In the genomic region with DNA sequence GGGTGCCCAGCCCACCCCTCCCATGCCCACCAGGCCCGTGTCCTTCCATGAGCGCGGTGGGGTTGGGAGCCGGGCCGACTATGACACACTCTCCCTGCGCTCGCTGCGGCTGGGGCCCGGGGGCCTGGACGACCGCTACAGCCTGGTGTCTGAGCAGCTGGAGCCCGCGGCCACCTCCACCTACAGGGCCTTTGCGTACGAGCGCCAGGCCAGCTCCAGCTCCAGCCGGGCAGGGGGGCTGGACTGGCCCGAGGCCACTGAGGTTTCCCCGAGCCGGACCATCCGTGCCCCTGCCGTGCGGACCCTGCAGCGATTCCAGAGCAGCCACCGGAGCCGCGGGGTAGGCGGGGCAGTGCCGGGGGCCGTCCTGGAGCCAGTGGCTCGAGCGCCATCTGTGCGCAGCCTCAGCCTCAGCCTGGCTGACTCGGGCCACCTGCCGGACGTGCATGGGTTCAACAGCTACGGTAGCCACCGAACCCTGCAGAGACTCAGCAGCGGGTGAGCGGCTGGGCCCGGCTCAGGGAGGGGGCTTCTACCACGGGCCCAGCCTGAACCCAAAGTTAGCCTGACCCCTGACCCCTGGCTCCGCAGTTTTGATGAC, we compare ENCODE assay signal across 7 cellular contexts. TPM values are rescaled to one million over a fixed set of nuclear protein-coding genes. Genes with fewer than 3 reads are reported as not detected.
A peak's percentile ranks its signal among the peaks of the same experiment; 100 is the strongest.
DNase-seq lines count a peak whose midpoint lies in the region; ATAC-seq, FAIRE-seq and TF ChIP-seq lines count a peak whose summit lies in the region.

No MANE protein-coding gene starts in this region.

- peak; percentile 52 for ATAC-seq in HG03066 (IDR thresholded peaks at IDR 0.05; ENCODE audit: low read depth, unreplicated experiment)

- no peak for FAIRE-seq in GM12892 (lab: Jason Lieb, UNC)
- no peak for FAIRE-seq in HTR-8/SVneo (lab: Jason Lieb, UNC)

- DNase-seq in GM12892 (ENCODE audit: insufficient read length) (peak; percentile 77), UCSD-AML1 (lab: John Stamatoyannopoulos, UW; ENCODE audit: unreplicated experiment) (peak; percentile 86), fibroblast of gingiva (ENCODE audit: low read depth) (peak; percentile 31), retina (peak; percentile 90), ureter (ENCODE audit: low spot score) (no peak), HTR-8/SVneo (ENCODE audit: insufficient read length, low spot score) (no peak)

- no peak for TF ChIP-seq POLR2A in GM12892 (IDR thresholded peaks at IDR 0.05; ENCODE audit: low read depth, low read length)

RNA-seq across cellular contexts. Expression of gene PKP3, which starts 3.0 kb away (rescaled TPM):
- not detected for polyA plus RNA-seq in GM12892 (2012; ENCODE audit: missing spikeins)
- total RNA-seq in ureter, result 78.5 TPM

RNA-seq across cellular contexts. Expression of gene SIGIRR, which starts 17.8 kb away (rescaled TPM):
- 4.6 TPM for polyA plus RNA-seq in GM12892 (2012; ENCODE audit: missing spikeins)
- 73.9 TPM for total RNA-seq in ureter

RNA-seq across cellular contexts. Expression of gene B4GALNT4, which starts 27.7 kb away (rescaled TPM):
- not detected for polyA plus RNA-seq in GM12892 (2012; ENCODE audit: missing spikeins)
- 3.3 TPM for total RNA-seq in ureter

RNA-seq across cellular contexts. Expression of gene ANO9, which starts 44.8 kb away (rescaled TPM):
- polyA plus RNA-seq in GM12892 (2012; ENCODE audit: missing spikeins), result 32.2 TPM
- 17.9 TPM for total RNA-seq in ureter

RNA-seq across cellular contexts. Expression of gene PTDSS2, which starts 53.0 kb away (rescaled TPM):
- 7.3 TPM for polyA plus RNA-seq in GM12892 (2012; ENCODE audit: missing spikeins)
- total RNA-seq in ureter, result 28.6 TPM

Comparison
In these comparisons a context has a peak if more than half of its experiments do, and no peak if none do; other contexts are left out.
1. DNase-seq: peak in GM12892 (single experiment), UCSD-AML1 (single experiment), fibroblast of gingiva (single experiment) and retina (single experiment); none in ureter (single experiment) and HTR-8/SVneo (single experiment).